23 cellular contexts compared by ENCODE assay signal in the genomic region with DNA sequence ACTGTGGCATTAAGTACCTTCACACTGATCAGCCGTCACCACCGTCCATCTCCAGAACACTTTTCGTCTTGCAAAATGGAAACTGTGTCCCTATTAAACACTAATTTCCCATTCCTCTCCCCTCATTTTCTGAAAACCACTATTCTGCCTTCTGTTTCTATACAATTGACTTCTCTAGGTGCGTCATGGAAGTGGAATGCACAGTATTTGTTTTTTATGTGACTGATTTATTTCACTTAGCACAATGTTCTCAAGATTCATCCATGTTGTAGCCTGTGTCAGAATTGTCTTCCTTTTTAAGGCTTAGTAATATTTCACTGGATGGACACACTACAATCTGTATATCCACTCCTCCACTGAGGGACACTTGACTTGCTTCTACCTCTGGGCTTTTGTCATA. TPM values are rescaled to one million over a fixed set of nuclear protein-coding genes. Genes with fewer than 3 reads are reported as not detected.
"Had no signal": no experiment of that assay in that cellular context is flagged by ENCODE, and none has a peak within 500 bp of the region (broad histone marks: within the 10 kb centered on the region; RNA-seq: fewer than 3 reads in every experiment).

No MANE protein-coding gene starts in this region.

- H3K27me3 ChIP-seq: neural progenitor cell, tibial artery, upper lobe of right lung had no signal

- DNase-seq: activated CD4-positive, alpha-beta T cell treated with anti-CD3 and anti-CD28 coated beads for 36 hours; activated CD4-positive, CD25-positive, alpha-beta regulatory T cell; activated CD8-positive, alpha-beta memory T cell treated with anti-CD3 and anti-CD28 coated beads, Interleukin-2, amount 10 ng/mL, durations not matched to agents 7 days and 5 days; activated CD8-positive, alpha-beta T cell treated with anti-CD3 and anti-CD28 coated beads, Interleukin-2, amount 10 ng/mL, durations not matched to agents 7 days and 5 days; activated effector memory CD4-positive, alpha-beta T cell treated with Interleukin-2 at 50 U/mL for 16 hours; activated naive CD4-positive, alpha-beta T cell treated with Interleukin-2 at 50 U/mL for 16 hours; activated T-cell treated with anti-CD3 and anti-CD28 coated beads for 4 hours; activated T-cell treated with anti-CD3 and anti-CD28 coated beads, Interleukin-2, amount 50 U/mL, for 72 hours; aorta; head of caudate nucleus; hippocampal formation; kidney; midbrain; naive thymus-derived CD8-positive, alpha-beta T cell; occipital lobe; right cardiac atrium; spleen; stimulated activated naive CD4-positive, alpha-beta T cell; tibial artery; upper lobe of right lung had no signal

- H3K9me3 ChIP-seq: spleen, suprapubic skin, tibial artery, upper lobe of right lung had no signal

- FAIRE-seq: kidney had no signal

- H3K36me3 ChIP-seq: neural progenitor cell, spleen, suprapubic skin, tibial artery, upper lobe of right lung had no signal

- ATAC-seq: activated CD4-positive, alpha-beta T cell treated with anti-CD3 and anti-CD28 coated beads for 36 hours; activated CD8-positive, alpha-beta memory T cell treated with anti-CD3 and anti-CD28 coated beads, Interleukin-2, amount 10 ng/mL, durations not matched to agents 7 days and 5 days; activated CD8-positive, alpha-beta T cell treated with anti-CD3 and anti-CD28 coated beads, Interleukin-2, amount 10 ng/mL, durations not matched to agents 7 days and 5 days; activated T-cell treated with anti-CD3 and anti-CD28 coated beads, Interleukin-2, amount 50 U/mL, for 72 hours; naive thymus-derived CD8-positive, alpha-beta T cell; right cardiac atrium; upper lobe of right lung had no signal

- H3K4me3 ChIP-seq: neural progenitor cell, spleen, suprapubic skin, tibial artery, upper lobe of right lung had no signal

- H3K4me1 ChIP-seq: neural progenitor cell, parathyroid adenoma, spleen, suprapubic skin, upper lobe of right lung had no signal

RNA-seq across cellular contexts. Expression of gene PDE10A, which starts 53.8 kb away (rescaled TPM):
- total RNA-seq: activated CD4-positive, alpha-beta T cell treated with anti-CD3 and anti-CD28 coated beads for 36 hours; activated CD8-positive, alpha-beta memory T cell treated with anti-CD3 and anti-CD28 coated beads, Interleukin-2, amount 10 ng/mL, durations not matched to agents 7 days and 5 days; activated CD8-positive, alpha-beta T cell treated with anti-CD3 and anti-CD28 coated beads, Interleukin-2, amount 10 ng/mL, durations not matched to agents 7 days and 5 days; activated T-cell treated with anti-CD3 and anti-CD28 coated beads, Interleukin-2, amount 50 U/mL, for 72 hours; naive thymus-derived CD8-positive, alpha-beta T cell had no signal
- polyA plus RNA-seq: naive thymus-derived CD8-positive, alpha-beta T cell had no signal
